In genomic region chr7:157299613-157300405, GRCh38 we compare ENCODE assay signal across 9 cellular contexts. TPM values are rescaled to one million over a fixed set of nuclear protein-coding genes. Genes with fewer than 3 reads are reported as not detected.
DNase-seq lines count a peak whose midpoint lies in the region; ATAC-seq and TF ChIP-seq lines count a peak whose summit lies in the region.
"Had no signal": no experiment of that assay in that cellular context is flagged by ENCODE, and none has a peak within 500 bp of the region (broad histone marks: within the 10 kb centered on the region; RNA-seq: fewer than 3 reads in every experiment).

No MANE protein-coding gene starts in this region.

- POLR2A ChIA-PET in activated CD8-positive, alpha-beta T cell treated with anti-CD3 and anti-CD28 coated beads, Interleukin-2, amount 10 ng/mL, durations not matched to agents 7 days and 5 days (lab: Charles Lee) = no interaction called here

- peaks cover 14% of the 10 kb centered on the region for H3K27me3 ChIP-seq in left ventricle myocardium inferior (ENCODE audit: low read depth)

- H3K27ac Mint-ChIP-seq in activated CD8-positive, alpha-beta T cell treated with anti-CD3 and anti-CD28 coated beads, Interleukin-2, amount 10 ng/mL, durations not matched to agents 7 days and 5 days = peak overlapping the region; percentile 85

- H3K4me1 ChIP-seq in left ventricle myocardium inferior = no peaks in the 10 kb centered on the region

- H3K4me3 Mint-ChIP-seq in activated CD8-positive, alpha-beta T cell treated with anti-CD3 and anti-CD28 coated beads, Interleukin-2, amount 10 ng/mL, durations not matched to agents 7 days and 5 days = peak overlapping the region; percentile 35

- H3K4me1 Mint-ChIP-seq in activated CD8-positive, alpha-beta T cell treated with anti-CD3 and anti-CD28 coated beads, Interleukin-2, amount 10 ng/mL, durations not matched to agents 7 days and 5 days (ENCODE audit: low read depth) = peaks cover 35% of the 10 kb centered on the region

- H3K27me3 Mint-ChIP-seq in activated CD8-positive, alpha-beta T cell treated with anti-CD3 and anti-CD28 coated beads, Interleukin-2, amount 10 ng/mL, durations not matched to agents 7 days and 5 days (ENCODE audit: low read depth) = peaks cover 6% of the 10 kb centered on the region

- TF ChIP-seq CTCF in left ventricle myocardium inferior (IDR thresholded peaks at IDR 0.05; ENCODE audit: borderline replicate concordance) (no peak), GM13976 (IDR thresholded peaks at IDR 0.05; ENCODE audit: borderline replicate concordance, control extremely low read depth, extremely low read depth, insufficient read depth, missing control alignments) (no peak)

- DNase-seq in AG08396 (ENCODE audit: low spot score) (peak; percentile 43), left ventricle myocardium inferior (no peak), hepatic stellate cell (ENCODE audit: low spot score) (no peak), GM13976 (ENCODE audit: low spot score) (no peak), dedifferentiated amniotic fluid mesenchymal stem cell (ENCODE audit: extremely low spot score) (no peak)
- DNase-seq in activated CD8-positive, alpha-beta T cell treated with anti-CD3 and anti-CD28 coated beads, Interleukin-2, amount 10 ng/mL, durations not matched to agents 7 days and 5 days = peak; percentile 39
- DNase-seq: amniotic stem cell had no signal

- H3K36me3 Mint-ChIP-seq in activated CD8-positive, alpha-beta T cell treated with anti-CD3 and anti-CD28 coated beads, Interleukin-2, amount 10 ng/mL, durations not matched to agents 7 days and 5 days (ENCODE audit: low read depth) = no peaks in the 10 kb centered on the region

- in situ Hi-C loops in GM13976 (cut with MboI; ENCODE audit: low sequenced_read_pairs, unreplicated experiment) = no loop called here

- H3K9me3 Mint-ChIP-seq in activated CD8-positive, alpha-beta T cell treated with anti-CD3 and anti-CD28 coated beads, Interleukin-2, amount 10 ng/mL, durations not matched to agents 7 days and 5 days (ENCODE audit: insufficient read depth) = no peaks in the 10 kb centered on the region

- intact Hi-C loops in left ventricle myocardium inferior (cut with micrococcal nuclease) = no loop called here

- H3K36me3 ChIP-seq in KOPT-K1 (ENCODE audit: insufficient read depth, low read length) (no peaks in the 10 kb centered on the region), left ventricle myocardium inferior (no peaks in the 10 kb centered on the region)

- H3K9me3 ChIP-seq in KOPT-K1 (ENCODE audit: insufficient read depth, low read length, poor library complexity, severe bottlenecking) = no peaks in the 10 kb centered on the region
- no peaks in the 10 kb centered on the region for H3K9me3 ChIP-seq in left ventricle myocardium inferior (replicated peaks)

- peak overlapping the region; percentile 98 for H3K27ac ChIP-seq in KOPT-K1 (ENCODE audit: low read depth, low read length, poor library complexity, severe bottlenecking)
- H3K27ac ChIP-seq in left ventricle myocardium inferior (replicated peaks) = no peak overlapping the region

- peak overlapping the region; percentile 47 for H3K4me3 ChIP-seq in left ventricle myocardium inferior

- peak; percentile 7 for ATAC-seq in activated CD8-positive, alpha-beta T cell treated with anti-CD3 and anti-CD28 coated beads, Interleukin-2, amount 10 ng/mL, durations not matched to agents 7 days and 5 days
- ATAC-seq in GM21360 (IDR thresholded peaks at IDR 0.05; ENCODE audit: unreplicated experiment) = no peak

- CTCF ChIA-PET in activated CD8-positive, alpha-beta T cell treated with anti-CD3 and anti-CD28 coated beads, Interleukin-2, amount 10 ng/mL, durations not matched to agents 7 days and 5 days (lab: Charles Lee) = no interaction called here

RNA-seq across cellular contexts. Expression of gene DNAJB6, which starts 37.0 kb away (rescaled TPM):
- 10 to 100 TPM; 69.3 to 74.9 TPM for total RNA-seq in activated CD8-positive, alpha-beta T cell treated with anti-CD3 and anti-CD28 coated beads, Interleukin-2, amount 10 ng/mL, durations not matched to agents 7 days and 5 days
- total RNA-seq in left ventricle myocardium inferior = 211 TPM

Comparison
In these comparisons a context has a peak if more than half of its experiments do, and no peak if none do; other contexts are left out.
1. DNase-seq: peak in AG08396 (single experiment) and activated CD8-positive, alpha-beta T cell treated with anti-CD3 and anti-CD28 coated beads, Interleukin-2, amount 10 ng/mL, durations not matched to agents 7 days and 5 days (single experiment); none in left ventricle myocardium inferior (single experiment), hepatic stellate cell (single experiment), GM13976 (single experiment) and dedifferentiated amniotic fluid mesenchymal stem cell (single experiment).